Comparison of ENCODE assay signal across 33 cellular contexts in the genomic region with DNA sequence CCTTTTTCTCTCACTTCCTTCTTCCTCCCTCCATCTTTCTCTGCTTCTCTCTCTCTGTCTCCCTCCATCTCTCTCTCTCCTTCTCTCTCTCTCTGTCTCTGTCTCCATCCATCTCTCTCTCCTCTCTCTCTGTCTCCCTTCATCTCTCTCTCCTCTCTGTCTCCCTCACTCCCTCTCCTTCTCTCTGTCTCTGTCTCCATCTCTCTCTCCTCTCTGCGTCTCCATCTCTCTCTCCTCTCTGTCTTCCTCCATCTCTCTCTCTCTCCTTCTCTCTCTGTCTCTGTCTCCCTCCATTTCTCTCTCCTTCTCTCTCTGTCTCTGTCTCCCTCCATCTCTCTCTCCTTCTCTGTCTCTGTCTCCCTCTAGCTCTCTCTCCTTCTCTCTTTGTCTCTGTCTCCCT.
"Had no signal": no experiment of that assay in that cellular context is flagged by ENCODE, and none has a peak within 500 bp of the region (broad histone marks: within the 10 kb centered on the region; RNA-seq: fewer than 3 reads in every experiment).

No MANE protein-coding gene starts in this region.

- H3K4me3 ChIP-seq: MG63 had no signal

- H3K27me3 ChIP-seq: MG63 had no signal

- DNase-seq: Karpas-422, Kasumi-1, MG63, MM.1S, NCI-H1048, NCI-H1092, NCI-H1092 treated with DMSO at 0.1 percent for 48 hours, NCI-H1105, NCI-H1105 treated with DMSO at 0.1 percent for 48 hours, NCI-H1417, NCI-H1417 treated with DMSO at 0.1 percent for 48 hours, NCI-H1436, NCI-H1436 treated with DMSO at 0.1 percent for 48 hours, NCI-H1694, NCI-H1694 treated with DMSO at 0.1 percent for 48 hours, NCI-H187, NCI-H187 treated with DMSO at 0.1 percent for 48 hours, NCI-H1930, NCI-H2029, NCI-H2029 treated with DMSO at 0.1 percent for 48 hours, NCI-H2081, NCI-H2081 treated with DMSO at 0.1 percent for 48 hours, NCI-H2107, NCI-H2171, NCI-H2171 treated with DMSO at 0.1 percent for 48 hours, NCI-H2227 treated with DMSO at 0.1 percent for 48 hours, NCI-H226, NCI-H345, NCI-H446, NCI-H446 treated with DMSO at 0.1 percent for 48 hours, NCI-H510A, NCI-H510A treated with DMSO at 0.1 percent for 48 hours had no signal

- H3K27ac ChIP-seq: KMS-11 had no signal

- H3K36me3 ChIP-seq: MG63 had no signal

- H3K9ac ChIP-seq: KMS-11 had no signal

- H3K4me2 ChIP-seq: KMS-11 had no signal
